ENCODE assay signal across 8 cellular contexts in genomic region chr1:218665216-218665615, GRCh38.
DNase-seq lines count a peak whose midpoint lies in the region; FAIRE-seq and TF ChIP-seq lines count a peak whose summit lies in the region.

No MANE protein-coding gene starts in this region.

- no peaks in the 10 kb centered on the region for H4K20me1 ChIP-seq in keratinocyte (ENCODE audit: control insufficient read depth, extremely low read depth, insufficient read depth, low read length)

- H3K79me2 ChIP-seq in keratinocyte (ENCODE audit: control insufficient read depth, insufficient read depth, low read length): no peaks in the 10 kb centered on the region

- peak overlapping the region; percentile 67 for H3K27ac ChIP-seq in keratinocyte (ENCODE audit: control insufficient read depth, insufficient read depth, low read length)

- H3K36me3 ChIP-seq in keratinocyte (ENCODE audit: control insufficient read depth in 2 of 2, extremely low read depth in 1 of 2, insufficient read depth in 2 of 2, low read length in 2 of 2): no peaks in the 10 kb centered on the region

- H3K4me2 ChIP-seq in keratinocyte (ENCODE audit: control insufficient read depth, extremely low read depth, insufficient read depth, low read depth, low read length): peak overlapping the region; percentile 54

- peak overlapping the region; percentile 92 for H2AFZ ChIP-seq in keratinocyte (ENCODE audit: control insufficient read depth, low read length)

- H3K9ac ChIP-seq in keratinocyte (ENCODE audit: control insufficient read depth, extremely low read depth, insufficient read depth, low read length): peak overlapping the region; percentile 42

- dilution Hi-C loops in keratinocyte (cut with MboI; ENCODE audit: extremely low pct_ligation_motif_present, low sequenced_read_pairs): no loop called here

- H3K9me3 ChIP-seq in keratinocyte (ENCODE audit: control insufficient read depth, low read depth, low read length): no peaks in the 10 kb centered on the region

- no peak for TF ChIP-seq CTCF in keratinocyte (optimal IDR thresholded peaks at IDR 0.05 in 1 of 3, IDR thresholded peaks at IDR 0.05 in 1 of 3, conservative IDR thresholded peaks at IDR 0.05 in 1 of 3; ENCODE audit: extremely low read depth in 1 of 3, insufficient read depth in 2 of 3, low read length in 3 of 3)

- peaks cover 37% of the 10 kb centered on the region for H3K4me1 ChIP-seq in keratinocyte (ENCODE audit: control insufficient read depth, extremely low read depth, insufficient read depth, low read length)

- FAIRE-seq in keratinocyte (lab: Jason Lieb, UNC): peak; percentile 78

- H3K27me3 ChIP-seq in keratinocyte (ENCODE audit: control insufficient read depth, extremely low read depth, insufficient read depth, low read length): no peaks in the 10 kb centered on the region

- H3K4me3 ChIP-seq in keratinocyte (ENCODE audit: control insufficient read depth in 2 of 3, extremely low read depth in 1 of 3, insufficient read depth in 2 of 3, low read depth in 1 of 3, low read length in 3 of 3): no peak overlapping the region

- H3K9me1 ChIP-seq in keratinocyte (ENCODE audit: control insufficient read depth, extremely low read depth, insufficient read depth, low read length): no peaks in the 10 kb centered on the region

- peak; percentile 28 for DNase-seq in HT1080 (ENCODE audit: low read depth)
- DNase-seq in cerebellum (ENCODE audit: low spot score): peak; percentile 5
- no peak for DNase-seq in keratinocyte (ENCODE audit: low read depth, low spot score)
- peak; percentile 90 for DNase-seq in stromal cell of bone marrow (ENCODE audit: low read depth)
- no peak for DNase-seq in NOMO-1 treated with DMSO at 0.1 percent for 48 hours (lab: John Stamatoyannopoulos, UW; ENCODE audit: unreplicated experiment)
- no peak for DNase-seq in UCSD-AML1 (lab: John Stamatoyannopoulos, UW; ENCODE audit: unreplicated experiment)
- DNase-seq in islet precursor cell: no peak
- no peak for DNase-seq in activated CD4-positive, CD25-positive, alpha-beta regulatory T cell (lab: John Stamatoyannopoulos, UW)

Comparison
In these comparisons a context has a peak if more than half of its experiments do, and no peak if none do; other contexts are left out.
1. DNase-seq: peak in HT1080 (single experiment), cerebellum (single experiment) and stromal cell of bone marrow (single experiment); none in keratinocyte (single experiment), NOMO-1 treated with DMSO at 0.1 percent for 48 hours (single experiment), UCSD-AML1 (single experiment), islet precursor cell (single experiment) and activated CD4-positive, CD25-positive, alpha-beta regulatory T cell (0 of 4).